ENCODE assay signal across 24 cellular contexts in the genomic region with DNA sequence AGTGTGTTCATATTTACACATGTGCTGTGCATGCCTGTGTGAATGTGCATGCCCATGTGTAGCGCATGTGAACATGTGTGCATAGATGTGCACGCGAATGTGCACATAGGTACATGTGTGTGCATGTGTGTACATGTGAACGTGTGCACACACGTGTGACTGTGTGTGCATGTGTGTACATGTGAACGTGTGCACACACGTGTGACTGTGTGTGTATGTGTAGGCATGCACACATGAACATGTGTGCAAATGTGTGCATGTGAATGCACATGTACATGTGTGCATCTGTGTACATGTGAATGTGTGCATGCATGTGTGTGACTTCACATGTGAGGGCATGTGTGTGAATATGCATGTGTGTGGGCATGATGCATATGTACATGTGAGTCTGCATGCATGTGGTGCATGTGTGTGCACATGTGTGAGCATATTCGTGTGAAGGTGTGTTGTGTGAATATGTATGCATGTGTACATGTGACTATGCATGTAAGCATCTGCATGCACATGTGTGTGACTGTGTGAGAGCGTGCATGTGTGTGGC.
"Had no signal": no experiment of that assay in that cellular context is flagged by ENCODE, and none has a peak within 500 bp of the region (broad histone marks: within the 10 kb centered on the region; RNA-seq: fewer than 3 reads in every experiment).

No MANE protein-coding gene starts in this region.

- H3K9ac ChIP-seq: neural progenitor cell had no signal

- H3K4me3 ChIP-seq: lower lobe of right lung, neural progenitor cell, ovary, prostate gland, tibial nerve, uterus had no signal

- H2AFZ ChIP-seq: neural progenitor cell had no signal

- H3K4me1 Mint-ChIP-seq: activated naive CD4-positive, alpha-beta T cell treated with anti-CD3 and anti-CD28 coated beads, Interleukin-2, amount 50 U/mL, for 24 hours; brain; naive thymus-derived CD4-positive, alpha-beta T cell; neural progenitor cell; T-cell had no signal

- H3K36me3 Mint-ChIP-seq: activated naive CD4-positive, alpha-beta T cell treated with anti-CD3 and anti-CD28 coated beads, Interleukin-2, amount 50 U/mL, for 24 hours; brain; neural progenitor cell; T-cell had no signal

- H3K27me3 Mint-ChIP-seq: activated naive CD4-positive, alpha-beta T cell treated with anti-CD3 and anti-CD28 coated beads, Interleukin-2, amount 50 U/mL, for 24 hours; brain; stimulated activated naive CD8-positive, alpha-beta T cell treated with anti-CD3 and anti-CD28 coated beads, Interleukin-15, Interleukin-2, amounts not matched to agents 100 ng/mL and 50 ng/mL, for 24 hours had no signal

- H3K27ac ChIP-seq: foreskin keratinocyte, lower lobe of right lung, neural progenitor cell, ovary, prostate gland, tibial nerve, uterus, WERI-Rb-1 had no signal

- H3K27me3 ChIP-seq: foreskin keratinocyte, neural progenitor cell, ovary, tibial nerve, uterus had no signal

- FAIRE-seq: kidney, TTC549 had no signal

- DNase-seq: activated CD4-positive, CD25-positive, alpha-beta regulatory T cell treated with anti-CD3 and anti-CD28 coated beads, Interleukin-2, amount 50 U/mL, for 72 hours; activated gamma-delta T cell treated with Interleukin-2 at 50 U/mL for 16 hours; activated T-cell treated with anti-CD3 and anti-CD28 coated beads, Interleukin-2, amount 50 U/mL, for 72 hours; anterior cingulate cortex; caudate nucleus; dermis blood vessel endothelial cell; effector CD8-positive, alpha-beta T cell; foreskin keratinocyte; kidney; lower lobe of right lung; naive thymus-derived CD4-positive, alpha-beta T cell; ovary; stimulated activated CD4-positive, alpha-beta T cell treated with anti-CD3 and anti-CD28 coated beads, Interleukin-12 subunit alpha, Interleukin-12 subunit beta, amount 100 ng/mL, for 4 hours; T-cell; uterus; WERI-Rb-1 had no signal

- H3K9me3 ChIP-seq: lower lobe of right lung, ovary, prostate gland, uterus had no signal

- H3K36me3 ChIP-seq: lower lobe of right lung, neural progenitor cell, ovary, prostate gland, tibial nerve, uterus, WERI-Rb-1 had no signal

- H3K4me1 ChIP-seq: foreskin keratinocyte, lower lobe of right lung, neural progenitor cell, prostate gland, tibial nerve, uterus had no signal

- H3K27ac Mint-ChIP-seq: activated naive CD4-positive, alpha-beta T cell treated with anti-CD3 and anti-CD28 coated beads, Interleukin-2, amount 50 U/mL, for 24 hours; activated T-cell treated with anti-CD3 and anti-CD28 coated beads, Interleukin-2, amount 50 U/mL, for 72 hours; brain; neural progenitor cell; stimulated activated naive CD8-positive, alpha-beta T cell treated with anti-CD3 and anti-CD28 coated beads, Interleukin-15, Interleukin-2, amounts not matched to agents 100 ng/mL and 50 ng/mL, for 24 hours; T-cell; T-helper 2 cell treated with Interferon-gamma antibody and Interleukin-4, amounts not matched to agents 5 μg/mL and 100 μg/mL, for 36 hours had no signal

- H3K4me3 Mint-ChIP-seq: activated naive CD4-positive, alpha-beta T cell treated with anti-CD3 and anti-CD28 coated beads, Interleukin-2, amount 50 U/mL, for 24 hours; activated T-cell treated with anti-CD3 and anti-CD28 coated beads, Interleukin-2, amount 50 U/mL, for 72 hours; brain; naive thymus-derived CD4-positive, alpha-beta T cell; neural progenitor cell; stimulated activated naive CD8-positive, alpha-beta T cell treated with anti-CD3 and anti-CD28 coated beads, Interleukin-15, Interleukin-2, amounts not matched to agents 100 ng/mL and 50 ng/mL, for 24 hours; T-cell; T-helper 2 cell treated with Interferon-gamma antibody and Interleukin-4, amounts not matched to agents 5 μg/mL and 100 μg/mL, for 36 hours had no signal

- ATAC-seq: activated T-cell treated with anti-CD3 and anti-CD28 coated beads, Interleukin-2, amount 50 U/mL, for 72 hours; foreskin keratinocyte; lower lobe of right lung; naive thymus-derived CD4-positive, alpha-beta T cell; T-cell had no signal

- H3K9me3 Mint-ChIP-seq: activated naive CD4-positive, alpha-beta T cell treated with anti-CD3 and anti-CD28 coated beads, Interleukin-2, amount 50 U/mL, for 24 hours had no signal

- H3K4me2 ChIP-seq: neural progenitor cell had no signal
